17 cellular contexts compared by ENCODE assay signal in the genomic region with DNA sequence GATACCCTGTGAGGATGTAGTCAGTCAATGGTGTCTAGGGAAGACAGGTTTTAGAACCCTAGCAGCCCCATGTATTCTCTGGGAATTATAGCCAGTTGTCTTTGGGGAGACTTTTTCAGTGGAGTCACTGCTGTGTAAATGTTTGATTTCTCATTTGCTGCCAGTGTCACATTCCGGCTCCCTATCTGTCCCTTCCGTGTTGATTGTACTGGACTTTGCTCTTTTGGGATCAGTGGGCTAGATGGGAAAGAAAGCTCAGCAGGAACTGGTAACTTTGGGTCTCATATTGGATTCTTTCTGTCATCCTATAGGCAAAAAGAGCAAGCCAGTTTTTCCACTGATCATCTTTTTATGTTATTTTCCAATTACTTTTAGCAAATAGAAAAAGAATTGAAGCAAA.
"Had no signal": no experiment of that assay in that cellular context is flagged by ENCODE, and none has a peak within 500 bp of the region (broad histone marks: within the 10 kb centered on the region; RNA-seq: fewer than 3 reads in every experiment).

No MANE protein-coding gene starts in this region.

- H3K36me3 ChIP-seq: right atrium auricular region had no signal

- H3K27me3 ChIP-seq: heart left ventricle, right atrium auricular region had no signal

- H3K4me1 ChIP-seq: heart left ventricle, right atrium auricular region had no signal

- H3K4me3 ChIP-seq: coronary artery, heart left ventricle, right atrium auricular region, smooth muscle cell had no signal

- ATAC-seq: esophagus mucosa, heart left ventricle, left ventricle myocardium superior had no signal

- H3K27me3 Mint-ChIP-seq: naive B cell, type B pancreatic cell had no signal

- H3K27ac ChIP-seq: coronary artery, heart left ventricle, right atrium auricular region had no signal

- FAIRE-seq: frontal cortex, urothelium cell line had no signal

- H3K4me3 Mint-ChIP-seq: naive B cell, nephron, type B pancreatic cell had no signal

- H3K27ac Mint-ChIP-seq: naive B cell, nephron, type B pancreatic cell had no signal

- H3K4me1 Mint-ChIP-seq: naive B cell, nephron had no signal

- H3K9me3 Mint-ChIP-seq: nephron, type B pancreatic cell had no signal

- DNase-seq: central memory CD4-positive, alpha-beta T cell; effector CD4-positive, alpha-beta T cell; heart left ventricle; hypothalamus; left ventricle myocardium superior; naive B cell; posterior cingulate gyrus; stimulated activated CD4-positive, alpha-beta T cell treated with anti-CD3 and anti-CD28 coated beads, Interleukin-2, amount 100 ng/mL, for 48 hours; stimulated activated naive CD4-positive, alpha-beta T cell treated with Interleukin-2 at 50 U/mL for 16 hours had no signal

- H3K4me2 ChIP-seq: smooth muscle cell had no signal

- H3K9me3 ChIP-seq: heart left ventricle, right atrium auricular region had no signal
